ENCODE assay signal across 8 cellular contexts in genomic region chr2:64018715-64019082, GRCh38. TPM values are rescaled to one million over a fixed set of nuclear protein-coding genes. Genes with fewer than 3 reads are reported as not detected.
DNase-seq lines count a peak whose midpoint lies in the region; ATAC-seq, FAIRE-seq and TF ChIP-seq lines count a peak whose summit lies in the region.

No MANE protein-coding gene starts in this region.

- TF ChIP-seq POLR2A in GM12892 (IDR thresholded peaks at IDR 0.05; ENCODE audit: low read depth, low read length), result no peak

- H3K79me2 ChIP-seq in mammary epithelial cell (ENCODE audit: insufficient read depth, low read length), result peaks cover 53% of the 10 kb centered on the region

- H3K27me3 ChIP-seq in AG04450 (ENCODE audit: control insufficient read depth, insufficient read depth, low read length) (no peaks in the 10 kb centered on the region), mammary epithelial cell (ENCODE audit: insufficient read depth, low read length) (no peaks in the 10 kb centered on the region), layer of hippocampus (ENCODE audit: control insufficient read depth, insufficient read depth, low read length) (no peaks in the 10 kb centered on the region)

- ATAC-seq in HG02973 (IDR thresholded peaks at IDR 0.05; ENCODE audit: unreplicated experiment), result peak; percentile 51

- intact Hi-C loops in mammary epithelial cell (cut with micrococcal nuclease), result loop anchor here (10.0 kb wide), 1 partner anchor 324 kb away; no protein-coding TSS in a partner anchor

- peak overlapping the region; percentile 88 for H3K9ac ChIP-seq in mammary epithelial cell (ENCODE audit: insufficient read depth, low read length)

- H3K4me3 ChIP-seq in AG04450 (ENCODE audit: low read depth, low read length) (peak overlapping the region; percentile 72), mammary epithelial cell (replicated peaks in 1 of 3; ENCODE audit: insufficient read depth in 1 of 3, low read depth in 2 of 3, low read length in 3 of 3) (peak overlapping the region; percentile 63 to 92 (median 63))

- CTCF ChIA-PET in AG04450 (lab: Charles Lee), result interaction anchor here (0.6 to 1.1 kb wide), 3 partner anchors 99 to 312 kb away, joined by 3 to 12 read pairs (median 3); no protein-coding TSS in a partner anchor
- CTCF ChIA-PET in mammary epithelial cell (lab: Charles Lee; ENCODE audit: low non-redundant PET), result no interaction called here

- DNase-seq in AG04450 (ENCODE audit: low read depth, low spot score), result no peak
- DNase-seq in GM12892 (ENCODE audit: insufficient read length), result no peak
- DNase-seq in mammary epithelial cell, result no peak
- DNase-seq in stimulated activated CD8-positive, alpha-beta memory T cell treated with anti-CD3 and anti-CD28 coated beads, Interleukin-15, amount 100 ng/mL, for 48 hours (ENCODE audit: low read depth in 2 of 2), result peak; percentile 21 to 23
- DNase-seq in NCI-H524 treated with DMSO at 0.1 percent for 48 hours (lab: John Stamatoyannopoulos, UW), result no peak

- 0% methylated on average over 3 of the region's 38 CpGs for WGBS in mammary epithelial cell (ENCODE audit: low coverage, missing lambda C conversion rate)

- dilution Hi-C loops in mammary epithelial cell (cut with HindIII; ENCODE audit: low sequenced_read_pairs), result no loop called here

- no peak for TF ChIP-seq CTCF in AG04450 (IDR thresholded peaks at IDR 0.05; ENCODE audit: low read depth, low read length)
- TF ChIP-seq CTCF in mammary epithelial cell (conservative IDR thresholded peaks at IDR 0.05 in 1 of 2, IDR thresholded peaks at IDR 0.05 in 1 of 2; ENCODE audit: extremely low read depth in 1 of 2, insufficient read depth in 1 of 2, low read depth in 1 of 2, low read length in 2 of 2), result no peak

- H3K4me1 ChIP-seq in mammary epithelial cell (ENCODE audit: insufficient read depth, low read length), result peaks cover 10% of the 10 kb centered on the region

- H4K20me1 ChIP-seq in mammary epithelial cell (ENCODE audit: insufficient read depth, low read length), result no peaks in the 10 kb centered on the region

- POLR2A ChIA-PET in AG04450 (lab: Yijun Ruan, JAX), result interaction anchor here (0.6 kb wide), 1 partner anchor 732 kb away, joined by 4 read pairs; no protein-coding TSS in a partner anchor

- H2AFZ ChIP-seq in mammary epithelial cell (ENCODE audit: low read depth, low read length), result peak overlapping the region; percentile 100

- H3K9me3 ChIP-seq in AG04450 (ENCODE audit: control insufficient read depth, insufficient read depth, low read length), result no peaks in the 10 kb centered on the region
- no peaks in the 10 kb centered on the region for H3K9me3 ChIP-seq in mammary epithelial cell (replicated peaks; ENCODE audit: insufficient read depth, low read length)

- peak; percentile 63 for FAIRE-seq in GM12892 (lab: Jason Lieb, UNC)

- peak overlapping the region; percentile 80 for H3K4me2 ChIP-seq in mammary epithelial cell (ENCODE audit: insufficient read depth, low read depth, low read length)

- BruUV-seq in mammary epithelial cell (replicated peaks; lab: Mats Ljungman, UMichigan), result no TSS peak

- H3K27ac ChIP-seq in AG04450 (ENCODE audit: low read depth, low read length), result peak overlapping the region; percentile 81
- peak overlapping the region; percentile 88 for H3K27ac ChIP-seq in mammary epithelial cell (ENCODE audit: insufficient read depth, low read depth, low read length)
- H3K27ac ChIP-seq in layer of hippocampus (ENCODE audit: low read depth, low read length), result peak overlapping the region; percentile 90

- H3K36me3 ChIP-seq in mammary epithelial cell (ENCODE audit: insufficient read depth, low read length), result peaks cover 3% of the 10 kb centered on the region

- in situ Hi-C loops in mammary epithelial cell (cut with MboI; ENCODE audit: low sequenced_read_pairs in 2 of 2), result no loop called here

TF ChIP-seq in PFSK-1, 5 proteins besides CTCF, POLR2A, EP300 and RAD21:
- TF ChIP-seq TAF1 (IDR thresholded peaks at IDR 0.05; ENCODE audit: borderline replicate concordance, insufficient read depth, low read length), result 0 out of 2 replicates have a peak, but pooled peaks have one; percentile 13
- no peak for TF ChIP-seq FOXP2 (optimal IDR thresholded peaks at IDR 0.05; ENCODE audit: borderline replicate concordance, extremely low read depth, extremely low read length, insufficient read depth)
- TF ChIP-seq POLR2AphosphoS5 (IDR thresholded peaks at IDR 0.05; ENCODE audit: low read depth, low read length), result 0 out of 2 replicates have a peak, but pooled peaks have one; percentile 12
- no peak for TF ChIP-seq SIN3A (IDR thresholded peaks at IDR 0.05; ENCODE audit: borderline replicate concordance, insufficient read depth, low read length)
- TF ChIP-seq, protein P1, sequence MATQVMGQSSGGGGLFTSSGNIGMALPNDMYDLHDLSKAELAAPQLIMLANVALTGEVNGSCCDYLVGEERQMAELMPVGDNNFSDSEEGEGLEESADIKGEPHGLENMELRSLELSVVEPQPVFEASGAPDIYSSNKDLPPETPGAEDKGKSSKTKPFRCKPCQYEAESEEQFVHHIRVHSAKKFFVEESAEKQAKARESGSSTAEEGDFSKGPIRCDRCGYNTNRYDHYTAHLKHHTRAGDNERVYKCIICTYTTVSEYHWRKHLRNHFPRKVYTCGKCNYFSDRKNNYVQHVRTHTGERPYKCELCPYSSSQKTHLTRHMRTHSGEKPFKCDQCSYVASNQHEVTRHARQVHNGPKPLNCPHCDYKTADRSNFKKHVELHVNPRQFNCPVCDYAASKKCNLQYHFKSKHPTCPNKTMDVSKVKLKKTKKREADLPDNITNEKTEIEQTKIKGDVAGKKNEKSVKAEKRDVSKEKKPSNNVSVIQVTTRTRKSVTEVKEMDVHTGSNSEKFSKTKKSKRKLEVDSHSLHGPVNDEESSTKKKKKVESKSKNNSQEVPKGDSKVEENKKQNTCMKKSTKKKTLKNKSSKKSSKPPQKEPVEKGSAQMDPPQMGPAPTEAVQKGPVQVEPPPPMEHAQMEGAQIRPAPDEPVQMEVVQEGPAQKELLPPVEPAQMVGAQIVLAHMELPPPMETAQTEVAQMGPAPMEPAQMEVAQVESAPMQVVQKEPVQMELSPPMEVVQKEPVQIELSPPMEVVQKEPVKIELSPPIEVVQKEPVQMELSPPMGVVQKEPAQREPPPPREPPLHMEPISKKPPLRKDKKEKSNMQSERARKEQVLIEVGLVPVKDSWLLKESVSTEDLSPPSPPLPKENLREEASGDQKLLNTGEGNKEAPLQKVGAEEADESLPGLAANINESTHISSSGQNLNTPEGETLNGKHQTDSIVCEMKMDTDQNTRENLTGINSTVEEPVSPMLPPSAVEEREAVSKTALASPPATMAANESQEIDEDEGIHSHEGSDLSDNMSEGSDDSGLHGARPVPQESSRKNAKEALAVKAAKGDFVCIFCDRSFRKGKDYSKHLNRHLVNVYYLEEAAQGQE (IDR thresholded peaks at IDR 0.05; ENCODE audit: insufficient read depth in 1 of 2, low read depth in 2 of 2, low read length in 2 of 2), result no peak
TF ChIP-seq in PFSK-1: peak in this region for 2.

RNA-seq across cellular contexts. Expression of gene VPS54, which starts 0.5 kb away (rescaled TPM):
- polyA plus RNA-seq in AG04450 (2011; rRNA removed) (16.1 and 21.9 TPM in 2 replicates), mammary epithelial cell (5.9 TPM)
- 10.2 and 23.1 TPM in 2 replicates for polyA minus RNA-seq in AG04450 (2011; rRNA and poly(A)+ RNA removed)
- polyA plus RNA-seq in GM12892 (2012; ENCODE audit: missing spikeins), result 10.5 TPM
- 8.2 TPM for polyA plus RNA-seq in PFSK-1 (2012; ENCODE audit: insufficient read length, low read depth)
- 10 to 100 TPM; 12.3 to 15.3 TPM for total RNA-seq in mammary epithelial cell
- 13.4 TPM for polyA minus RNA-seq in mammary epithelial cell

Comparison
In these comparisons a context has a peak if more than half of its experiments do, and no peak if none do; other contexts are left out.
1. DNase-seq: peak in stimulated activated CD8-positive, alpha-beta memory T cell treated with anti-CD3 and anti-CD28 coated beads, Interleukin-15, amount 100 ng/mL, for 48 hours (2 of 2); none in AG04450 (single experiment), GM12892 (single experiment), mammary epithelial cell (single experiment) and NCI-H524 treated with DMSO at 0.1 percent for 48 hours (single experiment).
2. Peak in every context shown above with its lines, with median percentiles within 50 percentile points of each other: H3K27ac ChIP-seq.